In genomic region chr16:27235938-27236245, GRCh38 we compare ENCODE assay signal across 9 cellular contexts. TPM values are rescaled to one million over a fixed set of nuclear protein-coding genes. Genes with fewer than 3 reads are reported as not detected.
DNase-seq lines count a peak whose midpoint lies in the region; ATAC-seq and TF ChIP-seq lines count a peak whose summit lies in the region.
"Had no signal": no experiment of that assay in that cellular context is flagged by ENCODE, and none has a peak within 500 bp of the region (broad histone marks: within the 10 kb centered on the region; RNA-seq: fewer than 3 reads in every experiment).

No MANE protein-coding gene starts in this region.

- peak overlapping the region; percentile 66 for H3K27ac ChIP-seq in stomach smooth muscle (ENCODE audit: low read length)

- H3K36me3 ChIP-seq in stomach smooth muscle (ENCODE audit: control insufficient read depth in 2 of 2, insufficient read depth in 2 of 2, low read length in 2 of 2): peaks cover 9 to 14% of the 10 kb centered on the region in 2 donors

- peak overlapping the region in 1 of 2 donors; percentile 21 for H3K9ac ChIP-seq in stomach smooth muscle (ENCODE audit: low read length in 2 of 2)

- no peak for ATAC-seq in activated T-helper 17 cell treated with anti-CD3 and anti-CD28 coated beads, Interleukin-2, amount 50 U/mL, for 72 hours (replicated peaks)
- no peak for ATAC-seq in left lobe of liver

- no peak overlapping the region for H3K4me3 ChIP-seq in stomach smooth muscle (ENCODE audit: low read length in 2 of 2)

- no peaks in the 10 kb centered on the region for H3K9me3 Mint-ChIP-seq in activated CD4-positive, alpha-beta T cell treated with anti-CD3 and anti-CD28 coated beads, Interleukin-2, amount 10 ng/mL, durations not matched to agents 7 days and 5 days
- H3K9me3 Mint-ChIP-seq in activated T-helper 17 cell treated with anti-CD3 and anti-CD28 coated beads, Interleukin-2, amount 50 U/mL, for 72 hours: no peaks in the 10 kb centered on the region
- H3K9me3 Mint-ChIP-seq: neural crest cell had no signal

- H3K4me1 Mint-ChIP-seq in activated CD4-positive, alpha-beta T cell treated with anti-CD3 and anti-CD28 coated beads, Interleukin-2, amount 10 ng/mL, durations not matched to agents 7 days and 5 days: peaks cover 98% of the 10 kb centered on the region
- H3K4me1 Mint-ChIP-seq in activated T-helper 17 cell treated with anti-CD3 and anti-CD28 coated beads, Interleukin-2, amount 50 U/mL, for 72 hours: peaks cover 60% of the 10 kb centered on the region

- DNase-seq in activated CD4-positive, alpha-beta T cell treated with anti-CD3 and anti-CD28 coated beads, Interleukin-2, amount 10 ng/mL, durations not matched to agents 7 days and 5 days: no peak
- DNase-seq in activated CD4-positive, alpha-beta T cell treated with anti-CD3 and anti-CD28 coated beads for 4 hours: no peak
- DNase-seq in left lobe of liver (ENCODE audit: low spot score): peak; percentile 39
- DNase-seq in erythroblast (lab: John Stamatoyannopoulos, UW): no peak
- no peak for DNase-seq in SIG-M5 (lab: John Stamatoyannopoulos, UW)
- DNase-seq in NCI-H345 (lab: John Stamatoyannopoulos, UW): no peak

- peaks cover 66% of the 10 kb centered on the region for H3K36me3 Mint-ChIP-seq in activated CD4-positive, alpha-beta T cell treated with anti-CD3 and anti-CD28 coated beads, Interleukin-2, amount 10 ng/mL, durations not matched to agents 7 days and 5 days (ENCODE audit: low read depth)
- H3K36me3 Mint-ChIP-seq in activated T-helper 17 cell treated with anti-CD3 and anti-CD28 coated beads, Interleukin-2, amount 50 U/mL, for 72 hours (ENCODE audit: low read depth): peaks cover 65% of the 10 kb centered on the region

- no peaks in the 10 kb centered on the region for H3K27me3 ChIP-seq in stomach smooth muscle (ENCODE audit: control insufficient read depth in 1 of 2, insufficient read depth in 2 of 2, low read length in 2 of 2)

- TF ChIP-seq POLR2A in erythroblast (IDR thresholded peaks at IDR 0.05; ENCODE audit: low read length): no peak

- no peaks in the 10 kb centered on the region for H3K9me3 ChIP-seq in stomach smooth muscle (ENCODE audit: control insufficient read depth in 2 of 2, low read length in 2 of 2)

- peak overlapping the region; percentile 73 for H3K4me3 Mint-ChIP-seq in activated CD4-positive, alpha-beta T cell treated with anti-CD3 and anti-CD28 coated beads, Interleukin-2, amount 10 ng/mL, durations not matched to agents 7 days and 5 days
- H3K4me3 Mint-ChIP-seq in activated T-helper 17 cell treated with anti-CD3 and anti-CD28 coated beads, Interleukin-2, amount 50 U/mL, for 72 hours: peak overlapping the region; percentile 82
- H3K4me3 Mint-ChIP-seq: neural crest cell had no signal

- H3K27me3 Mint-ChIP-seq in activated CD4-positive, alpha-beta T cell treated with anti-CD3 and anti-CD28 coated beads, Interleukin-2, amount 10 ng/mL, durations not matched to agents 7 days and 5 days: no peaks in the 10 kb centered on the region
- no peaks in the 10 kb centered on the region for H3K27me3 Mint-ChIP-seq in activated T-helper 17 cell treated with anti-CD3 and anti-CD28 coated beads, Interleukin-2, amount 50 U/mL, for 72 hours

- CTCF ChIA-PET in activated CD4-positive, alpha-beta T cell treated with anti-CD3 and anti-CD28 coated beads, Interleukin-2, amount 10 ng/mL, durations not matched to agents 7 days and 5 days (lab: Charles Lee): interaction anchor here (0.8 to 5.5 kb wide), 32 partner anchors 8 to 165 kb away, joined by 3 to 53 read pairs (median 6); partner anchors contain the start of genes KDM8 and NSMCE1

- H3K4me1 ChIP-seq in stomach smooth muscle (ENCODE audit: control insufficient read depth, insufficient read depth, low read length): peaks cover 39% of the 10 kb centered on the region

- POLR2A ChIA-PET in activated CD4-positive, alpha-beta T cell treated with anti-CD3 and anti-CD28 coated beads, Interleukin-2, amount 10 ng/mL, durations not matched to agents 7 days and 5 days (lab: Charles Lee): interaction anchor here (1.0 to 1.3 kb wide), 3 partner anchors 79 to 171 kb away, joined by 3 to 6 read pairs (median 4); no protein-coding TSS in a partner anchor

- H3K27ac Mint-ChIP-seq in activated CD4-positive, alpha-beta T cell treated with anti-CD3 and anti-CD28 coated beads, Interleukin-2, amount 10 ng/mL, durations not matched to agents 7 days and 5 days: peak overlapping the region; percentile 98
- H3K27ac Mint-ChIP-seq in activated T-helper 17 cell treated with anti-CD3 and anti-CD28 coated beads, Interleukin-2, amount 50 U/mL, for 72 hours: peak overlapping the region; percentile 98

RNA-seq across cellular contexts. Expression of gene KDM8, which starts 32.6 kb away (rescaled TPM):
- total RNA-seq in activated CD4-positive, alpha-beta T cell treated with anti-CD3 and anti-CD28 coated beads, Interleukin-2, amount 10 ng/mL, durations not matched to agents 7 days and 5 days: 10 to 100 TPM; 22.5 to 25.0 TPM
- 1 to 10 TPM; 7.7 to 9.1 TPM for total RNA-seq in activated T-helper 17 cell treated with anti-CD3 and anti-CD28 coated beads, Interleukin-2, amount 50 U/mL, for 72 hours
- total RNA-seq in left lobe of liver: 73.7 TPM

RNA-seq across cellular contexts. Expression of gene NSMCE1, which starts 32.7 kb away (rescaled TPM):
- 100 to 1,000 TPM in 1 of 2 experiments, 10 to 100 TPM in 1; 95.8 to 106 TPM for total RNA-seq in activated CD4-positive, alpha-beta T cell treated with anti-CD3 and anti-CD28 coated beads, Interleukin-2, amount 10 ng/mL, durations not matched to agents 7 days and 5 days
- 10 to 100 TPM; 59.6 to 99.8 TPM for total RNA-seq in activated T-helper 17 cell treated with anti-CD3 and anti-CD28 coated beads, Interleukin-2, amount 50 U/mL, for 72 hours
- total RNA-seq in left lobe of liver: 27.9 TPM
